ENCODE assay signal across 22 cellular contexts in the genomic region with DNA sequence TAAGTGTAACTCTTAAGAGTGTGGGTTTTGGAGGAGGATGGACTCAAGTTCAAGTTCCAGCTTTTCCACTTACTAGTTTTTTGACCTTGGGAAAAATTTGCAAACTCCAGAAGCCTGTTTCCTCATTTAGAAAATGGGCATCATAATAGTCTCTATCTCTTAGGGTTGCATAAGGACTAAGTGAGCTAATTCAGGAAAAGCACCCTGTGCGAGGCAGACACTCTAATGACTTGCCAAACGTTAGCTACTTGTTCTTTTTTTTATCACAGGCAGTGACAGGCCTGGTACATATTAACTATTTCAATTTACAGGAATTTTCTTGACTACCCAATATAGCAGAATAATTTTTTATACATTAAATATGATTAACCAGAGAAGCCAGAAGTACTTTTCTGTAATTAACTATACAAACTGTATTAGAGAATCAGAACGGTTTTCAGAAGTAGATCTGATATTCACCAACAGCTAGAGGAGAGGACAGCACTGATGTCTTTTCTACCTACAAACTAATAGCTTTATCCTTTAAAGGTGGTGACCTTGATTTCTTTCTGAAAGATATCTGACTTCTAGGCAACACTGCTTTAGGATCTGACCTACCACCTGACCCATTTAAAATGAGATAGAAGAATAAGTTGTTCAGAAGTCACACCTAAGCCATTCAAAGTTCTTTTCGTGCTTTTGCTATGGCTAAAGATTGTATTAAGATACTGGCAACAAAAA.
"Had no signal": no experiment of that assay in that cellular context is flagged by ENCODE, and none has a peak within 500 bp of the region (broad histone marks: within the 10 kb centered on the region; RNA-seq: fewer than 3 reads in every experiment).

No MANE protein-coding gene starts in this region.

- ATAC-seq: effector memory CD8-positive, alpha-beta T cell; left lung; stimulated activated naive B cell treated with anti-CD40 and anti-IgM and Interleukin-4, amounts not matched to agents 10 μg/mL and 1 μg/mL and 100 μg/mL, for 72 hours; stimulated activated naive CD8-positive, alpha-beta T cell treated with anti-CD3 and anti-CD28 coated beads, Interleukin-15, amount 100 ng/mL, for 72 hours had no signal

- H3K9me3 Mint-ChIP-seq: effector memory CD8-positive, alpha-beta T cell; nephron had no signal

- H3K27me3 ChIP-seq: esophagus squamous epithelium, left lung, sigmoid colon, transverse colon had no signal

- H3K36me3 ChIP-seq: esophagus squamous epithelium, left lung, prostate gland, sigmoid colon, thoracic aorta, transverse colon had no signal

- H3K4me3 Mint-ChIP-seq: effector memory CD8-positive, alpha-beta T cell; naive B cell; nephron; stimulated activated naive B cell treated with anti-CD40 and anti-IgM and Interleukin-4, amounts not matched to agents 10 μg/mL and 1 μg/mL and 100 μg/mL, for 72 hours; stimulated activated naive CD8-positive, alpha-beta T cell treated with anti-CD3 and anti-CD28 coated beads, Interleukin-15, amount 100 ng/mL, for 72 hours had no signal

- H3K4me3 ChIP-seq: esophagus squamous epithelium, left lung, prostate gland, sigmoid colon, skin epidermis, thoracic aorta, transverse colon had no signal

- H3K27me3 Mint-ChIP-seq: effector memory CD8-positive, alpha-beta T cell; naive B cell; stimulated activated naive B cell treated with anti-CD40 and anti-IgM and Interleukin-4, amounts not matched to agents 10 μg/mL and 1 μg/mL and 100 μg/mL, for 72 hours; stimulated activated naive CD8-positive, alpha-beta T cell treated with anti-CD3 and anti-CD28 coated beads, Interleukin-15, amount 100 ng/mL, for 72 hours had no signal

- DNase-seq: effector memory CD8-positive, alpha-beta T cell; esophagus squamous epithelium; foreskin fibroblast; hippocampal formation; kidney glomerular epithelial cell; left lung; mesendoderm; naive B cell; occipital lobe; sigmoid colon; stimulated activated CD4-positive, alpha-beta T cell treated with anti-CD3 and anti-CD28 coated beads, Interleukin-2, amount 100 ng/mL, for 24 hours; stimulated activated CD4-positive, alpha-beta T cell treated with anti-CD3 and anti-CD28 coated beads, Interleukin-4, amount 100 ng/mL, for 4 hours; stimulated activated naive B cell treated with anti-CD40 and anti-IgM and Interleukin-4, amounts not matched to agents 10 μg/mL and 1 μg/mL and 100 μg/mL, for 72 hours; stimulated activated naive CD8-positive, alpha-beta T cell treated with anti-CD3 and anti-CD28 coated beads, Interleukin-15, amount 100 ng/mL, for 72 hours; transverse colon had no signal

- H3K27ac ChIP-seq: epithelial cell of prostate, esophagus squamous epithelium, left lung, parathyroid adenoma, prostate gland, sigmoid colon, skin epidermis, thoracic aorta, transverse colon had no signal

- FAIRE-seq: islet of Langerhans had no signal

- H3K36me3 Mint-ChIP-seq: naive B cell; stimulated activated naive B cell treated with anti-CD40 and anti-IgM and Interleukin-4, amounts not matched to agents 10 μg/mL and 1 μg/mL and 100 μg/mL, for 72 hours had no signal

- H3K4me1 Mint-ChIP-seq: naive B cell; nephron; stimulated activated naive B cell treated with anti-CD40 and anti-IgM and Interleukin-4, amounts not matched to agents 10 μg/mL and 1 μg/mL and 100 μg/mL, for 72 hours; stimulated activated naive CD8-positive, alpha-beta T cell treated with anti-CD3 and anti-CD28 coated beads, Interleukin-15, amount 100 ng/mL, for 72 hours had no signal

- H3K27ac Mint-ChIP-seq: effector memory CD8-positive, alpha-beta T cell; naive B cell; nephron; stimulated activated naive B cell treated with anti-CD40 and anti-IgM and Interleukin-4, amounts not matched to agents 10 μg/mL and 1 μg/mL and 100 μg/mL, for 72 hours; stimulated activated naive CD8-positive, alpha-beta T cell treated with anti-CD3 and anti-CD28 coated beads, Interleukin-15, amount 100 ng/mL, for 72 hours had no signal

- H3K9me3 ChIP-seq: esophagus squamous epithelium, left lung, prostate gland, sigmoid colon, thoracic aorta, transverse colon had no signal

- H3K9ac ChIP-seq: parathyroid adenoma had no signal

- H3K4me1 ChIP-seq: esophagus squamous epithelium, left lung, parathyroid adenoma, prostate gland, transverse colon had no signal
